In genomic region chr10:47237316-47238260, GRCh38 we compare ENCODE assay signal across 1 cellular context.
TF ChIP-seq lines count a peak whose summit lies in the region.

No MANE protein-coding gene starts in this region.

TF ChIP-seq in H1, 55 proteins besides CTCF, POLR2A, EP300 and RAD21:
- TF ChIP-seq CHD7 (IDR thresholded peaks at IDR 0.05; ENCODE audit: insufficient replicate concordance, low read length) (no peak), CBX8 (IDR thresholded peaks at IDR 0.05; ENCODE audit: borderline replicate concordance, low read depth, low read length) (no peak), ASH2L (IDR thresholded peaks at IDR 0.05; ENCODE audit: low read length) (no peak), RNF2 (IDR thresholded peaks at IDR 0.05; ENCODE audit: borderline replicate concordance, low read depth, low read length, missing control alignments, poor library complexity, severe bottlenecking) (no peak), FOSL1 (IDR thresholded peaks at IDR 0.05; ENCODE audit: insufficient read depth, low read depth, low read length) (no peak), EZH2 (IDR thresholded peaks at IDR 0.05; ENCODE audit: low read depth, low read length, severe bottlenecking) (no peak), PHF8 (conservative IDR thresholded peaks at IDR 0.05; ENCODE audit: low read depth, low read length) (no peak), MAFK (IDR thresholded peaks at IDR 0.05; ENCODE audit: low read depth, low read length) (no peak), E2F6 (IDR thresholded peaks at IDR 0.05) (no peak), TAF7 (optimal IDR thresholded peaks at IDR 0.05; ENCODE audit: borderline replicate concordance, low read depth, low read length) (no peak), SP1 (IDR thresholded peaks at IDR 0.05; ENCODE audit: low read depth, low read length) (no peak)
